In genomic region chr11:40381481-40381880, GRCh38 we compare ENCODE assay signal across 28 cellular contexts.
"Had no signal": no experiment of that assay in that cellular context is flagged by ENCODE, and none has a peak within 500 bp of the region (broad histone marks: within the 10 kb centered on the region; RNA-seq: fewer than 3 reads in every experiment).

No MANE protein-coding gene starts in this region.

- H3K9me3 ChIP-seq: ovary, psoas muscle, suprapubic skin, testis, tibial artery, transverse colon, upper lobe of right lung, uterus had no signal

- H3K36me3 ChIP-seq: neural progenitor cell, ovary, spleen, suprapubic skin, tibial artery, transverse colon, upper lobe of right lung, uterus had no signal

- H3K27me3 ChIP-seq: neural progenitor cell, ovary, spleen, suprapubic skin, testis, tibial artery, transverse colon, upper lobe of right lung, uterus had no signal

- H3K27ac ChIP-seq: neural progenitor cell, ovary, parathyroid adenoma, psoas muscle, skin epidermis, spleen, suprapubic skin, testis, tibial artery, transverse colon, upper lobe of right lung, uterus had no signal

- H3K4me1 ChIP-seq: parathyroid adenoma, psoas muscle, spleen, suprapubic skin, testis, tibial artery, transverse colon, upper lobe of right lung, uterus had no signal

- ATAC-seq: natural killer cell; psoas muscle; right cardiac atrium; sciatic nerve; stimulated activated memory B cell treated with anti-CD40 and anti-IgM and Interleukin-4, amounts not matched to agents 10 μg/mL and 1 μg/mL and 100 μg/mL, for 72 hours; stimulated activated naive CD8-positive, alpha-beta T cell treated with anti-CD3 and anti-CD28 coated beads, Interleukin-15, amount 100 ng/mL, for 72 hours; stimulated activated naive CD8-positive, alpha-beta T cell treated with anti-CD3 and anti-CD28 coated beads, Interleukin-15, Interleukin-2, amounts not matched to agents 100 U/mL and 50 U/mL, for 24 hours; upper lobe of right lung had no signal

- H3K4me3 ChIP-seq: neural progenitor cell, ovary, psoas muscle, skin epidermis, smooth muscle cell, spleen, suprapubic skin, testis, tibial artery, transverse colon, upper lobe of right lung, uterus had no signal

- DNase-seq: natural killer cell; occipital lobe; ovary; posterior cingulate gyrus; psoas muscle; right cardiac atrium; spleen; stimulated activated CD4-positive, alpha-beta T cell treated with anti-CD3 and anti-CD28 coated beads, Interleukin-12 subunit alpha, Interleukin-12 subunit beta, amount 100 ng/mL, for 4 hours; stimulated activated CD4-positive, alpha-beta T cell treated with anti-CD3 and anti-CD28 coated beads, Interleukin-1b, Interleukin-23, amount 100 ng/mL, for 48 hours; stimulated activated CD4-positive, alpha-beta T cell treated with anti-CD3 and anti-CD28 coated beads, Interleukin-4, amount 100 ng/mL, for 1 hour; stimulated activated CD4-positive, alpha-beta T cell treated with anti-CD3 and anti-CD28 coated beads, Interleukin-4, amount 100 ng/mL, for 4 hours; stimulated activated CD8-positive, alpha-beta memory T cell treated with anti-CD3 and anti-CD28 coated beads, Interleukin-4, amount 100 ng/mL, for 48 hours; stimulated activated naive CD4-positive, alpha-beta T cell; stimulated activated naive CD8-positive, alpha-beta T cell treated with anti-CD3 and anti-CD28 coated beads, Interleukin-15, amount 100 ng/mL, for 72 hours; stimulated activated naive CD8-positive, alpha-beta T cell treated with anti-CD3 and anti-CD28 coated beads, Interleukin-15, Interleukin-2, amounts not matched to agents 100 U/mL and 50 U/mL, for 24 hours; substantia nigra; testis; tibial artery; transverse colon; upper lobe of right lung; uterus had no signal
